In genomic region chr17:4073983-4074830, GRCh38 we compare ENCODE assay signal across 8 cellular contexts.
DNase-seq lines count a peak whose midpoint lies in the region; ATAC-seq and TF ChIP-seq lines count a peak whose summit lies in the region.

No MANE protein-coding gene starts in this region.

- no peaks in the 10 kb centered on the region for H3K4me1 Mint-ChIP-seq in type B pancreatic cell (ENCODE audit: unreplicated experiment)

- DNase-seq in NB4 (ENCODE audit: low read depth) (peak; percentile 46), left lobe of liver (ENCODE audit: low spot score) (no peak), NCI-H524 (lab: John Stamatoyannopoulos, UW) (no peak), NCI-H1105 (lab: John Stamatoyannopoulos, UW) (no peak), NCI-H446 treated with DMSO at 0.1 percent for 48 hours (lab: John Stamatoyannopoulos, UW) (no peak), type B pancreatic cell (ENCODE audit: extremely low spot score, unreplicated experiment) (no peak)

- no peaks in the 10 kb centered on the region for H3K9me3 Mint-ChIP-seq in type B pancreatic cell

- TF ChIP-seq CTCF in NB4 (IDR thresholded peaks at IDR 0.05; ENCODE audit: low read depth, low read length) (no peak), type B pancreatic cell (conservative IDR thresholded peaks at IDR 0.05) (no peak)

- ATAC-seq in GM18502 (IDR thresholded peaks at IDR 0.05; ENCODE audit: poor library complexity, unreplicated experiment) (peak; percentile 94), GM21786 (IDR thresholded peaks at IDR 0.05; ENCODE audit: unreplicated experiment) (peak; percentile 90), left lobe of liver (peak; percentile 29)

- no peaks in the 10 kb centered on the region for H3K27me3 Mint-ChIP-seq in type B pancreatic cell

- no peak overlapping the region for H3K4me3 Mint-ChIP-seq in type B pancreatic cell

- TF ChIP-seq POLR2A in NB4 (IDR thresholded peaks at IDR 0.05; ENCODE audit: extremely low read depth, insufficient read length): no peak

- no peak overlapping the region for H3K4me3 ChIP-seq in NB4 (ENCODE audit: low read depth, low read length)

- H3K27ac Mint-ChIP-seq in type B pancreatic cell: no peak overlapping the region

- H3K36me3 Mint-ChIP-seq in type B pancreatic cell: peaks cover 30% of the 10 kb centered on the region

Comparison
In these comparisons a context has a peak if more than half of its experiments do, and no peak if none do; other contexts are left out.
1. ATAC-seq: peak in every context shown above with its lines; median percentile 94 in GM18502; 90 in GM21786; 29 in left lobe of liver.